Comparison of ENCODE assay signal across 15 cellular contexts in genomic region chr9:71748280-71748743, GRCh38. TPM values are rescaled to one million over a fixed set of nuclear protein-coding genes. Genes with fewer than 3 reads are reported as not detected.
A peak's percentile ranks its signal among the peaks of the same experiment; 100 is the strongest.
DNase-seq lines count a peak whose midpoint lies in the region; ATAC-seq, FAIRE-seq and TF ChIP-seq lines count a peak whose summit lies in the region.
"Had no signal": no experiment of that assay in that cellular context is flagged by ENCODE, and none has a peak within 500 bp of the region (broad histone marks: within the 10 kb centered on the region; RNA-seq: fewer than 3 reads in every experiment).

No MANE protein-coding gene starts in this region.

- no peak overlapping the region for H3K23ac ChIP-seq in neuronal stem cell (ENCODE audit: low read depth, low read length, poor library complexity)

- H3K27me3 Mint-ChIP-seq in activated naive CD8-positive, alpha-beta T cell treated with anti-CD3 and anti-CD28 coated beads, Interleukin-2, amount 50 U/mL, for 24 hours: no peaks in the 10 kb centered on the region
- H3K27me3 Mint-ChIP-seq in CD8-positive, alpha-beta memory T cell: no peaks in the 10 kb centered on the region
- H3K27me3 Mint-ChIP-seq: activated CD4-positive, alpha-beta T cell treated with anti-CD3 and anti-CD28 coated beads, Interleukin-2, amount 10 ng/mL, durations not matched to agents 7 days and 5 days had no signal

- no peak overlapping the region for H3K4me3 ChIP-seq in lower lobe of right lung
- H3K4me3 ChIP-seq in neuronal stem cell (ENCODE audit: low read length in 2 of 2): no peak overlapping the region
- H3K4me3 ChIP-seq in CD8-positive, alpha-beta memory T cell (ENCODE audit: low read length): no peak overlapping the region
- H3K4me3 ChIP-seq: HAP-1 had no signal

- H2AFZ ChIP-seq in neuronal stem cell (ENCODE audit: low read length): no peak overlapping the region

- no peaks in the 10 kb centered on the region for H3K27me3 ChIP-seq in lower lobe of right lung (ENCODE audit: low read depth)
- H3K27me3 ChIP-seq in neuronal stem cell (ENCODE audit: control insufficient read depth in 3 of 3, insufficient read depth in 3 of 3, low read depth in 1 of 3, low read length in 3 of 3): no peaks in the 10 kb centered on the region
- no peaks in the 10 kb centered on the region for H3K27me3 ChIP-seq in CD8-positive, alpha-beta memory T cell (ENCODE audit: insufficient read depth, low read length, poor library complexity, severe bottlenecking)

- H4K91ac ChIP-seq in neuronal stem cell (ENCODE audit: low read depth, low read length, poor library complexity): no peak overlapping the region

- peaks cover 52% of the 10 kb centered on the region for H3K36me3 ChIP-seq in lower lobe of right lung
- H3K36me3 ChIP-seq in neuronal stem cell (replicated peaks in 1 of 2; ENCODE audit: control insufficient read depth in 2 of 2, insufficient read depth in 2 of 2, low read length in 2 of 2): peaks cover 25 to 85% of the 10 kb centered on the region in 2 donors
- peaks cover 21% of the 10 kb centered on the region for H3K36me3 ChIP-seq in CD8-positive, alpha-beta memory T cell (ENCODE audit: insufficient read depth, low read length)

- peak; percentile 84 for ATAC-seq in activated naive CD8-positive, alpha-beta T cell treated with anti-CD3 and anti-CD28 coated beads, Interleukin-2, amount 50 U/mL, for 24 hours
- ATAC-seq in lower lobe of right lung (peak; percentile 60 to 77), GM21576 (IDR thresholded peaks at IDR 0.05; ENCODE audit: unreplicated experiment) (no peak)

- H3K79me1 ChIP-seq in neuronal stem cell (ENCODE audit: low read depth, low read length): peaks cover 1% of the 10 kb centered on the region

- no peak overlapping the region for H2BK5ac ChIP-seq in neuronal stem cell (ENCODE audit: low read length)

- H2BK120ac ChIP-seq in neuronal stem cell (ENCODE audit: low read depth, low read length): no peak overlapping the region

- peak overlapping the region; percentile 67 for H3K27ac Mint-ChIP-seq in activated naive CD8-positive, alpha-beta T cell treated with anti-CD3 and anti-CD28 coated beads, Interleukin-2, amount 50 U/mL, for 24 hours
- H3K27ac Mint-ChIP-seq in CD8-positive, alpha-beta memory T cell: no peak overlapping the region
- H3K27ac Mint-ChIP-seq: activated CD4-positive, alpha-beta T cell treated with anti-CD3 and anti-CD28 coated beads, Interleukin-2, amount 10 ng/mL, durations not matched to agents 7 days and 5 days; nephron had no signal

- no peak overlapping the region for H3K14ac ChIP-seq in neuronal stem cell (ENCODE audit: low read length)

- TF ChIP-seq CTCF in lower lobe of right lung (IDR thresholded peaks at IDR 0.05): no peak

- no peak overlapping the region for H3K4me2 ChIP-seq in neuronal stem cell (ENCODE audit: insufficient read depth, low read length, poor library complexity, severe bottlenecking)

- H3K36me3 Mint-ChIP-seq in activated naive CD8-positive, alpha-beta T cell treated with anti-CD3 and anti-CD28 coated beads, Interleukin-2, amount 50 U/mL, for 24 hours (ENCODE audit: low read depth): peaks cover 55% of the 10 kb centered on the region
- peaks cover 29 to 72% (median 42%) of the 10 kb centered on the region in 3 donors for H3K36me3 Mint-ChIP-seq in CD8-positive, alpha-beta memory T cell

- H3K27ac ChIP-seq in lower lobe of right lung: peak overlapping the region; percentile 28
- no peak overlapping the region for H3K27ac ChIP-seq in neuronal stem cell (replicated peaks; ENCODE audit: low read length)
- H3K27ac ChIP-seq in CD8-positive, alpha-beta memory T cell (ENCODE audit: low read depth, low read length): no peak overlapping the region

- no peak overlapping the region for H2BK12ac ChIP-seq in neuronal stem cell (ENCODE audit: low read length)

- H2AK5ac ChIP-seq in neuronal stem cell (ENCODE audit: low read depth, low read length): no peak overlapping the region

- FAIRE-seq in GM19239 (lab: Jason Lieb, UNC): peak; percentile 48
- FAIRE-seq: urothelium cell line had no signal

- H3K9ac ChIP-seq in neuronal stem cell (ENCODE audit: low read depth, low read length, poor library complexity): no peak overlapping the region

- H4K8ac ChIP-seq in neuronal stem cell (ENCODE audit: low read depth, low read length): no peak overlapping the region

- H3K4me1 Mint-ChIP-seq in activated naive CD8-positive, alpha-beta T cell treated with anti-CD3 and anti-CD28 coated beads, Interleukin-2, amount 50 U/mL, for 24 hours: peaks cover 54% of the 10 kb centered on the region
- peaks cover 26 to 52% (median 38%) of the 10 kb centered on the region in 3 donors for H3K4me1 Mint-ChIP-seq in CD8-positive, alpha-beta memory T cell

- no peaks in the 10 kb centered on the region for H3K9me3 Mint-ChIP-seq in activated naive CD8-positive, alpha-beta T cell treated with anti-CD3 and anti-CD28 coated beads, Interleukin-2, amount 50 U/mL, for 24 hours
- no peaks in the 10 kb centered on the region for H3K9me3 Mint-ChIP-seq in CD8-positive, alpha-beta memory T cell
- H3K9me3 Mint-ChIP-seq: activated CD4-positive, alpha-beta T cell treated with anti-CD3 and anti-CD28 coated beads, Interleukin-2, amount 10 ng/mL, durations not matched to agents 7 days and 5 days; nephron had no signal

- H3K4me3 Mint-ChIP-seq in activated naive CD8-positive, alpha-beta T cell treated with anti-CD3 and anti-CD28 coated beads, Interleukin-2, amount 50 U/mL, for 24 hours: no peak overlapping the region
- no peak overlapping the region for H3K4me3 Mint-ChIP-seq in CD8-positive, alpha-beta memory T cell
- H3K4me3 Mint-ChIP-seq: activated CD4-positive, alpha-beta T cell treated with anti-CD3 and anti-CD28 coated beads, Interleukin-2, amount 10 ng/mL, durations not matched to agents 7 days and 5 days; nephron had no signal

- no peaks in the 10 kb centered on the region for H3K9me3 ChIP-seq in lower lobe of right lung
- H3K9me3 ChIP-seq in neuronal stem cell (replicated peaks in 1 of 2; ENCODE audit: control insufficient read depth in 2 of 2, insufficient read depth in 1 of 2, low read depth in 1 of 2, low read length in 2 of 2): peaks cover 0 to 4% of the 10 kb centered on the region in 2 donors
- no peaks in the 10 kb centered on the region for H3K9me3 ChIP-seq in CD8-positive, alpha-beta memory T cell (ENCODE audit: low read length)
- H3K9me3 ChIP-seq: HAP-1 had no signal

- CTCF ChIA-PET in CD8-positive, alpha-beta memory T cell (lab: Charles Lee): interaction anchor here (0.9 to 1.3 kb wide), 3 partner anchors 9 to 39 kb away, joined by 3 to 4 read pairs (median 3); no protein-coding TSS in a partner anchor

- intact Hi-C loops in lower lobe of right lung (cut with DNase I): no loop called here

- POLR2A ChIA-PET in CD8-positive, alpha-beta memory T cell (lab: Charles Lee): no interaction called here

- H3K4me1 ChIP-seq in lower lobe of right lung: peaks cover 46% of the 10 kb centered on the region
- peaks cover 8 to 21% of the 10 kb centered on the region in 2 donors for H3K4me1 ChIP-seq in neuronal stem cell (ENCODE audit: control insufficient read depth in 2 of 2, insufficient read depth in 1 of 2, low read depth in 1 of 2, low read length in 2 of 2)
- H3K4me1 ChIP-seq in CD8-positive, alpha-beta memory T cell (ENCODE audit: insufficient read depth, low read length): peaks cover 13% of the 10 kb centered on the region

- no CpG with 5 or more reads among the region's 1 CpG for WGBS in neuronal stem cell (ENCODE audit: extremely low coverage in 2 of 2, insufficient read length in 2 of 2, insufficient replicate concordance in 1 of 2), 2 donors

- H3K4ac ChIP-seq in neuronal stem cell (ENCODE audit: low read length): no peak overlapping the region

- H2BK15ac ChIP-seq in neuronal stem cell (ENCODE audit: low read length): no peak overlapping the region

- DNase-seq in AG08395 (ENCODE audit: low spot score) (peak; percentile 82), GM19239 (ENCODE audit: insufficient read length, low spot score) (no peak), lower lobe of right lung (no peak), neuronal stem cell (ENCODE audit: low spot score) (no peak), hippocampal formation (lab: John Stamatoyannopoulos, UW) (no peak)
- DNase-seq in activated naive CD8-positive, alpha-beta T cell treated with anti-CD3 and anti-CD28 coated beads, Interleukin-2, amount 50 U/mL, for 24 hours: no peak
- no peak for DNase-seq in CD8-positive, alpha-beta memory T cell
- DNase-seq: activated CD4-positive, alpha-beta T cell treated with anti-CD3 and anti-CD28 coated beads, Interleukin-2, amount 10 ng/mL, durations not matched to agents 7 days and 5 days; DMS53; NCI-H1694 treated with DMSO at 0.1 percent for 48 hours; RPMI8226 had no signal

- H3K18ac ChIP-seq in neuronal stem cell (ENCODE audit: low read length): no peak overlapping the region

RNA-seq across cellular contexts. Expression of gene CEMIP2, which starts 20.0 kb away (rescaled TPM):
- total RNA-seq in lower lobe of right lung: 152 TPM
- 79.6 TPM for polyA plus RNA-seq in neuronal stem cell (2013, experiment 1 of 2)
- polyA plus RNA-seq in neuronal stem cell (2013, experiment 2 of 2): 79.1 TPM
- total RNA-seq in CD8-positive, alpha-beta memory T cell: 10 to 100 TPM; 74.1 to 75.5 TPM
- polyA plus RNA-seq in CD8-positive, alpha-beta memory T cell: 8.8 TPM
